Comparison of ENCODE assay signal across 17 cellular contexts in the genomic region with DNA sequence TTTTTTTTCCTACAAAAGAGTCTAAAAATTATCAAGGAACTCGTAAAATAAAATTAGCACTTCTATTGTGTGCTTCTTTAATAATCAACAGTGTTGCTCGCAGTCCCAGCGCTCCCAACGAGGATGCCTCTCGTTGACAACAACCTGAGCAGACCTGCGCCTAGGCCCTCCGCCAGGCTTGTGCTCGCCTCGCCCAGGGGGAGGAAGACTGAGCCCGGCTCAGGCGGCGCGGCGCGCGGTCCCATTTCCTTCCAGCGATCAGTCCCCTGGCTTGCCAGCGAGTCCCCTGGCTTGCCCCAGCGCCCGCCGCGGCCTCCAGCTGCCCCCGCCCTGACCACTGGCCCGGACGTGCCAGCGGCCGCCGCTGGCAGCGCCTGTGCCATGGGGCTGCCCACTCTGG. TPM values are rescaled to one million over a fixed set of nuclear protein-coding genes. Genes with fewer than 3 reads are reported as not detected.
"Had no signal": no experiment of that assay in that cellular context is flagged by ENCODE, and none has a peak within 500 bp of the region (broad histone marks: within the 10 kb centered on the region; RNA-seq: fewer than 3 reads in every experiment).

No MANE protein-coding gene starts in this region.

RNA-seq across cellular contexts. Expression of a gene that starts 25.8 kb away (rescaled TPM):
- total RNA-seq: naive thymus-derived CD4-positive, alpha-beta T cell; natural killer cell; occipital lobe; osteoblast; ovary; progenitor cell of endocrine pancreas; psoas muscle; renal cortical epithelial cell; sciatic nerve; smooth muscle cell; spleen; suprapubic skin; thoracic aorta; thyroid gland; tibial nerve; ureter; vagina had no signal

RNA-seq across cellular contexts. Expression of a gene that starts 55.5 kb away (rescaled TPM):
- total RNA-seq: naive thymus-derived CD4-positive, alpha-beta T cell; natural killer cell; occipital lobe; osteoblast; ovary; progenitor cell of endocrine pancreas; psoas muscle; renal cortical epithelial cell; sciatic nerve; smooth muscle cell; spleen; suprapubic skin; thoracic aorta; thyroid gland; tibial nerve; ureter; vagina had no signal
